ENCODE assay signal across 1 cellular context in the genomic region with DNA sequence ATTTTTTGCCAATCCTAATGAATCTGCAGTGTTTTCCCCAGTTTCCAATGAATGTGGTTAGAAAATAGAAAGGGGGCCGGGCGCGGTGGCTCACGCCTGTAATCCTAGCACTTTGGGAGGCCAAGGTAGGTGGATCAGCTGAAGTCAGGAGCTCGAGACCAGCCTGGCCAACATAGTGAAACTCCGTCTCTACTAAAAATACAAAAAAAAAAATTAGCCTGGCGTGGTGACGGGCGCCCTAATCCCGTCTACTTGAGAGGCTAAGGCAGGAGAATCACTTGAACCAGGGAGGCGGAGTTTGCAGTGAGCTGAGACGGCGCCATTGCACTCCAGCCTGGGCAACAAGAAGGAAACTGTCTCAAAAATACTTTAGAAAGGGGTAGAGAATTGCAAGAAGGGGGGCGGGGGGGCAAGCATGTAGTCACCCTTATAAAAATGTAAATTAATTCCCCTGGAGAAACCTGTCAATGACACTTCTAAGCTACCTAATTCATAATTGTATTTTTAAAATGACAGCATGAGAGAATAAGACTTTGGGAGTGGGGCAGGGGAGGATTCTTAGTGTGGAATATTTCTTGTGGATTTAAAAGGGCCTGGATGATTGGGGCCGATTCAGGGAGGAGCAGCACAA.
TF ChIP-seq lines count a peak whose summit lies in the region.

No MANE protein-coding gene starts in this region.

TF ChIP-seq in HEK293, 187 proteins besides CTCF, POLR2A, EP300 and RAD21 (continued from another document):
- TF ChIP-seq, protein P1, sequence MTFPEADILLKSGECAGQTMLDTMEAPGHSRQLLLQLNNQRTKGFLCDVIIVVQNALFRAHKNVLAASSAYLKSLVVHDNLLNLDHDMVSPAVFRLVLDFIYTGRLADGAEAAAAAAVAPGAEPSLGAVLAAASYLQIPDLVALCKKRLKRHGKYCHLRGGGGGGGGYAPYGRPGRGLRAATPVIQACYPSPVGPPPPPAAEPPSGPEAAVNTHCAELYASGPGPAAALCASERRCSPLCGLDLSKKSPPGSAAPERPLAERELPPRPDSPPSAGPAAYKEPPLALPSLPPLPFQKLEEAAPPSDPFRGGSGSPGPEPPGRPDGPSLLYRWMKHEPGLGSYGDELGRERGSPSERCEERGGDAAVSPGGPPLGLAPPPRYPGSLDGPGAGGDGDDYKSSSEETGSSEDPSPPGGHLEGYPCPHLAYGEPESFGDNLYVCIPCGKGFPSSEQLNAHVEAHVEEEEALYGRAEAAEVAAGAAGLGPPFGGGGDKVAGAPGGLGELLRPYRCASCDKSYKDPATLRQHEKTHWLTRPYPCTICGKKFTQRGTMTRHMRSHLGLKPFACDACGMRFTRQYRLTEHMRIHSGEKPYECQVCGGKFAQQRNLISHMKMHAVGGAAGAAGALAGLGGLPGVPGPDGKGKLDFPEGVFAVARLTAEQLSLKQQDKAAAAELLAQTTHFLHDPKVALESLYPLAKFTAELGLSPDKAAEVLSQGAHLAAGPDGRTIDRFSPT (tag by site-specific recombination; IDR thresholded peaks at IDR 0.05): no peak
- TF ChIP-seq ZNF626 (tag by site-specific recombination; IDR thresholded peaks at IDR 0.05): no peak
- TF ChIP-seq ZNF211 (tag by site-specific recombination; IDR thresholded peaks at IDR 0.05; ENCODE audit: low read depth): no peak
- no peak for TF ChIP-seq ZNF561 (tag by site-specific recombination; IDR thresholded peaks at IDR 0.05; ENCODE audit: borderline replicate concordance)
- no peak for TF ChIP-seq OVOL3 (tag by site-specific recombination; IDR thresholded peaks at IDR 0.05)
- TF ChIP-seq ZNF324 (tag by site-specific recombination; IDR thresholded peaks at IDR 0.05): no peak
- TF ChIP-seq SP2 (tag by site-specific recombination; IDR thresholded peaks at IDR 0.05): peak; percentile 33; the same call in 1 of the 2 replicates
- no peak for TF ChIP-seq ZBTB21 (tag by site-specific recombination; IDR thresholded peaks at IDR 0.05)
- TF ChIP-seq, protein P2, sequence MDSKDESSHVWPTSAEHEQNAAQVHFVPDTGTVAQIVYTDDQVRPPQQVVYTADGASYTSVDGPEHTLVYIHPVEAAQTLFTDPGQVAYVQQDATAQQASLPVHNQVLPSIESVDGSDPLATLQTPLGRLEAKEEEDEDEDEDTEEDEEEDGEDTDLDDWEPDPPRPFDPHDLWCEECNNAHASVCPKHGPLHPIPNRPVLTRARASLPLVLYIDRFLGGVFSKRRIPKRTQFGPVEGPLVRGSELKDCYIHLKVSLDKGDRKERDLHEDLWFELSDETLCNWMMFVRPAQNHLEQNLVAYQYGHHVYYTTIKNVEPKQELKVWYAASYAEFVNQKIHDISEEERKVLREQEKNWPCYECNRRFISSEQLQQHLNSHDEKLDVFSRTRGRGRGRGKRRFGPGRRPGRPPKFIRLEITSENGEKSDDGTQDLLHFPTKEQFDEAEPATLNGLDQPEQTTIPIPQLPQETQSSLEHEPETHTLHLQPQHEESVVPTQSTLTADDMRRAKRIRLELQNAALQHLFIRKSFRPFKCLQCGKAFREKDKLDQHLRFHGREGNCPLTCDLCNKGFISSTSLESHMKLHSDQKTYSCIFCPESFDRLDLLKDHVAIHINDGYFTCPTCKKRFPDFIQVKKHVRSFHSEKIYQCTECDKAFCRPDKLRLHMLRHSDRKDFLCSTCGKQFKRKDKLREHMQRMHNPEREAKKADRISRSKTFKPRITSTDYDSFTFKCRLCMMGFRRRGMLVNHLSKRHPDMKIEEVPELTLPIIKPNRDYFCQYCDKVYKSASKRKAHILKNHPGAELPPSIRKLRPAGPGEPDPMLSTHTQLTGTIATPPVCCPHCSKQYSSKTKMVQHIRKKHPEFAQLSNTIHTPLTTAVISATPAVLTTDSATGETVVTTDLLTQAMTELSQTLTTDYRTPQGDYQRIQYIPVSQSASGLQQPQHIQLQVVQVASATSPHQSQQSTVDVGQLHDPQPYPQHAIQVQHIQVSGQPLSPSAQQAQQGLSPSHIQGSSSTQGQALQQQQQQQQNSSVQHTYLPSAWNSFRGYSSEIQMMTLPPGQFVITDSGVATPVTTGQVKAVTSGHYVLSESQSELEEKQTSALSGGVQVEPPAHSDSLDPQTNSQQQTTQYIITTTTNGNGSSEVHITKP (tag by site-specific recombination; IDR thresholded peaks at IDR 0.05): peak; percentile 49
- TF ChIP-seq, protein P3, sequence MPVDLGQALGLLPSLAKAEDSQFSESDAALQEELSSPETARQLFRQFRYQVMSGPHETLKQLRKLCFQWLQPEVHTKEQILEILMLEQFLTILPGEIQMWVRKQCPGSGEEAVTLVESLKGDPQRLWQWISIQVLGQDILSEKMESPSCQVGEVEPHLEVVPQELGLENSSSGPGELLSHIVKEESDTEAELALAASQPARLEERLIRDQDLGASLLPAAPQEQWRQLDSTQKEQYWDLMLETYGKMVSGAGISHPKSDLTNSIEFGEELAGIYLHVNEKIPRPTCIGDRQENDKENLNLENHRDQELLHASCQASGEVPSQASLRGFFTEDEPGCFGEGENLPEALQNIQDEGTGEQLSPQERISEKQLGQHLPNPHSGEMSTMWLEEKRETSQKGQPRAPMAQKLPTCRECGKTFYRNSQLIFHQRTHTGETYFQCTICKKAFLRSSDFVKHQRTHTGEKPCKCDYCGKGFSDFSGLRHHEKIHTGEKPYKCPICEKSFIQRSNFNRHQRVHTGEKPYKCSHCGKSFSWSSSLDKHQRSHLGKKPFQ (tag by site-specific recombination; IDR thresholded peaks at IDR 0.05): no peak
- no peak for TF ChIP-seq ZNF24 (tag by site-specific recombination; IDR thresholded peaks at IDR 0.05)
- no peak for TF ChIP-seq ZFHX2 (tag by site-specific recombination; conservative IDR thresholded peaks at IDR 0.05)
- TF ChIP-seq ZNF629 (tag by site-specific recombination; IDR thresholded peaks at IDR 0.05): no peak
- no peak for TF ChIP-seq ZNF76 (tag by site-specific recombination; IDR thresholded peaks at IDR 0.05; ENCODE audit: borderline replicate concordance, low read depth)
- TF ChIP-seq PRDM1 (tag by site-specific recombination; IDR thresholded peaks at IDR 0.05): peak; percentile 44; the same call in 1 of the 2 replicates
- TF ChIP-seq, protein P4, sequence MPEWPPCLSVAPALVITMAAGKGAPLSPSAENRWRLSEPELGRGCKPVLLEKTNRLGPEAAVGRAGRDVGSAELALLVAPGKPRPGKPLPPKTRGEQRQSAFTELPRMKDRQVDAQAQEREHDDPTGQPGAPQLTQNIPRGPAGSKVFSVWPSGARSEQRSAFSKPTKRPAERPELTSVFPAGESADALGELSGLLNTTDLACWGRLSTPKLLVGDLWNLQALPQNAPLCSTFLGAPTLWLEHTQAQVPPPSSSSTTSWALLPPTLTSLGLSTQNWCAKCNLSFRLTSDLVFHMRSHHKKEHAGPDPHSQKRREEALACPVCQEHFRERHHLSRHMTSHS (tag by site-specific recombination; IDR thresholded peaks at IDR 0.05): no peak
- TF ChIP-seq GLI4 (tag by site-specific recombination; IDR thresholded peaks at IDR 0.05): no peak
- TF ChIP-seq, protein P5, sequence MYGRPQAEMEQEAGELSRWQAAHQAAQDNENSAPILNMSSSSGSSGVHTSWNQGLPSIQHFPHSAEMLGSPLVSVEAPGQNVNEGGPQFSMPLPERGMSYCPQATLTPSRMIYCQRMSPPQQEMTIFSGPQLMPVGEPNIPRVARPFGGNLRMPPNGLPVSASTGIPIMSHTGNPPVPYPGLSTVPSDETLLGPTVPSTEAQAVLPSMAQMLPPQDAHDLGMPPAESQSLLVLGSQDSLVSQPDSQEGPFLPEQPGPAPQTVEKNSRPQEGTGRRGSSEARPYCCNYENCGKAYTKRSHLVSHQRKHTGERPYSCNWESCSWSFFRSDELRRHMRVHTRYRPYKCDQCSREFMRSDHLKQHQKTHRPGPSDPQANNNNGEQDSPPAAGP (tag by site-specific recombination; IDR thresholded peaks at IDR 0.05): no peak
- peak; percentile 70; the same call in 1 of the 2 replicates for TF ChIP-seq ZNF394 (tag by site-specific recombination; IDR thresholded peaks at IDR 0.05; ENCODE audit: borderline replicate concordance)
- no peak for TF ChIP-seq ZNF707 (tag by site-specific recombination; IDR thresholded peaks at IDR 0.05)
- TF ChIP-seq, protein P6, sequence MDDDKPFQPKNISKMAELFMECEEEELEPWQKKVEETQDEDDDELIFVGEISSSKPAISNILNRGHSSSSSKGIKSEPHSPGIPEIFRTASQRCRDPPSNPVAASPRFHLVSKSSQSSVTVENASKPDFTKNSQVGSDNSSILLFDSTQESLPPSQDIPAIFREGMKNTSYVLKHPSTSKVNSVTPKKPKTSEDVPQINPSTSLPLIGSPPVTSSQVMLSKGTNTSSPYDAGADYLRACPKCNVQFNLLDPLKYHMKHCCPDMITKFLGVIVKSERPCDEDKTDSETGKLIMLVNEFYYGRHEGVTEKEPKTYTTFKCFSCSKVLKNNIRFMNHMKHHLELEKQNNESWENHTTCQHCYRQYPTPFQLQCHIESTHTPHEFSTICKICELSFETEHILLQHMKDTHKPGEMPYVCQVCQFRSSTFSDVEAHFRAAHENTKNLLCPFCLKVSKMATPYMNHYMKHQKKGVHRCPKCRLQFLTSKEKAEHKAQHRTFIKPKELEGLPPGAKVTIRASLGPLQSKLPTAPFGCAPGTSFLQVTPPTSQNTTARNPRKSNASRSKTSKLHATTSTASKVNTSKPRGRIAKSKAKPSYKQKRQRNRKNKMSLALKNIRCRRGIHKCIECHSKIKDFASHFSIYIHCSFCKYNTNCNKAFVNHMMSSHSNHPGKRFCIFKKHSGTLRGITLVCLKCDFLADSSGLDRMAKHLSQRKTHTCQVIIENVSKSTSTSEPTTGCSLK (tag by site-specific recombination; IDR thresholded peaks at IDR 0.05): no peak
- no peak for TF ChIP-seq ZNF530 (tag by site-specific recombination; IDR thresholded peaks at IDR 0.05; ENCODE audit: low read depth)
- TF ChIP-seq ZNF558 (tag by site-specific recombination; IDR thresholded peaks at IDR 0.05): no peak
- TF ChIP-seq, protein P7, sequence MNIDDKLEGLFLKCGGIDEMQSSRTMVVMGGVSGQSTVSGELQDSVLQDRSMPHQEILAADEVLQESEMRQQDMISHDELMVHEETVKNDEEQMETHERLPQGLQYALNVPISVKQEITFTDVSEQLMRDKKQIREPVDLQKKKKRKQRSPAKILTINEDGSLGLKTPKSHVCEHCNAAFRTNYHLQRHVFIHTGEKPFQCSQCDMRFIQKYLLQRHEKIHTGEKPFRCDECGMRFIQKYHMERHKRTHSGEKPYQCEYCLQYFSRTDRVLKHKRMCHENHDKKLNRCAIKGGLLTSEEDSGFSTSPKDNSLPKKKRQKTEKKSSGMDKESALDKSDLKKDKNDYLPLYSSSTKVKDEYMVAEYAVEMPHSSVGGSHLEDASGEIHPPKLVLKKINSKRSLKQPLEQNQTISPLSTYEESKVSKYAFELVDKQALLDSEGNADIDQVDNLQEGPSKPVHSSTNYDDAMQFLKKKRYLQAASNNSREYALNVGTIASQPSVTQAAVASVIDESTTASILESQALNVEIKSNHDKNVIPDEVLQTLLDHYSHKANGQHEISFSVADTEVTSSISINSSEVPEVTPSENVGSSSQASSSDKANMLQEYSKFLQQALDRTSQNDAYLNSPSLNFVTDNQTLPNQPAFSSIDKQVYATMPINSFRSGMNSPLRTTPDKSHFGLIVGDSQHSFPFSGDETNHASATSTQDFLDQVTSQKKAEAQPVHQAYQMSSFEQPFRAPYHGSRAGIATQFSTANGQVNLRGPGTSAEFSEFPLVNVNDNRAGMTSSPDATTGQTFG (tag by site-specific recombination; IDR thresholded peaks at IDR 0.05; ENCODE audit: borderline replicate concordance): no peak
- no peak for TF ChIP-seq ZNF701 (tag by site-specific recombination; IDR thresholded peaks at IDR 0.05)
- TF ChIP-seq, protein P8, sequence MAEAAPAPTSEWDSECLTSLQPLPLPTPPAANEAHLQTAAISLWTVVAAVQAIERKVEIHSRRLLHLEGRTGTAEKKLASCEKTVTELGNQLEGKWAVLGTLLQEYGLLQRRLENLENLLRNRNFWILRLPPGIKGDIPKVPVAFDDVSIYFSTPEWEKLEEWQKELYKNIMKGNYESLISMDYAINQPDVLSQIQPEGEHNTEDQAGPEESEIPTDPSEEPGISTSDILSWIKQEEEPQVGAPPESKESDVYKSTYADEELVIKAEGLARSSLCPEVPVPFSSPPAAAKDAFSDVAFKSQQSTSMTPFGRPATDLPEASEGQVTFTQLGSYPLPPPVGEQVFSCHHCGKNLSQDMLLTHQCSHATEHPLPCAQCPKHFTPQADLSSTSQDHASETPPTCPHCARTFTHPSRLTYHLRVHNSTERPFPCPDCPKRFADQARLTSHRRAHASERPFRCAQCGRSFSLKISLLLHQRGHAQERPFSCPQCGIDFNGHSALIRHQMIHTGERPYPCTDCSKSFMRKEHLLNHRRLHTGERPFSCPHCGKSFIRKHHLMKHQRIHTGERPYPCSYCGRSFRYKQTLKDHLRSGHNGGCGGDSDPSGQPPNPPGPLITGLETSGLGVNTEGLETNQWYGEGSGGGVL (tag by site-specific recombination; IDR thresholded peaks at IDR 0.05): no peak
- TF ChIP-seq ZNF768 (tag by site-specific recombination; IDR thresholded peaks at IDR 0.05): no peak
- 0 out of 2 replicates have a peak, but pooled peaks have one; percentile 13 for TF ChIP-seq ZBTB8A (tag by site-specific recombination; IDR thresholded peaks at IDR 0.05)
- TF ChIP-seq, protein P9, sequence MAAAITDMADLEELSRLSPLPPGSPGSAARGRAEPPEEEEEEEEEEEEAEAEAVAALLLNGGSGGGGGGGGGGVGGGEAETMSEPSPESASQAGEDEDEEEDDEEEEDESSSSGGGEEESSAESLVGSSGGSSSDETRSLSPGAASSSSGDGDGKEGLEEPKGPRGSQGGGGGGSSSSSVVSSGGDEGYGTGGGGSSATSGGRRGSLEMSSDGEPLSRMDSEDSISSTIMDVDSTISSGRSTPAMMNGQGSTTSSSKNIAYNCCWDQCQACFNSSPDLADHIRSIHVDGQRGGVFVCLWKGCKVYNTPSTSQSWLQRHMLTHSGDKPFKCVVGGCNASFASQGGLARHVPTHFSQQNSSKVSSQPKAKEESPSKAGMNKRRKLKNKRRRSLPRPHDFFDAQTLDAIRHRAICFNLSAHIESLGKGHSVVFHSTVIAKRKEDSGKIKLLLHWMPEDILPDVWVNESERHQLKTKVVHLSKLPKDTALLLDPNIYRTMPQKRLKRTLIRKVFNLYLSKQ (tag by site-specific recombination; IDR thresholded peaks at IDR 0.05; ENCODE audit: borderline replicate concordance): no peak
- no peak for TF ChIP-seq SALL2 (tag by site-specific recombination; IDR thresholded peaks at IDR 0.05; ENCODE audit: borderline replicate concordance)
- TF ChIP-seq IKZF3 (tag by site-specific recombination; IDR thresholded peaks at IDR 0.05): no peak
- TF ChIP-seq KLF1 (tag by site-specific recombination; IDR thresholded peaks at IDR 0.05): no peak
- peak; percentile 45 for TF ChIP-seq ZBTB20 (tag by site-specific recombination; IDR thresholded peaks at IDR 0.05)
TF ChIP-seq in HEK293: peak in this region for 7.
